Comparison of ENCODE assay signal across 29 cellular contexts in the genomic region with DNA sequence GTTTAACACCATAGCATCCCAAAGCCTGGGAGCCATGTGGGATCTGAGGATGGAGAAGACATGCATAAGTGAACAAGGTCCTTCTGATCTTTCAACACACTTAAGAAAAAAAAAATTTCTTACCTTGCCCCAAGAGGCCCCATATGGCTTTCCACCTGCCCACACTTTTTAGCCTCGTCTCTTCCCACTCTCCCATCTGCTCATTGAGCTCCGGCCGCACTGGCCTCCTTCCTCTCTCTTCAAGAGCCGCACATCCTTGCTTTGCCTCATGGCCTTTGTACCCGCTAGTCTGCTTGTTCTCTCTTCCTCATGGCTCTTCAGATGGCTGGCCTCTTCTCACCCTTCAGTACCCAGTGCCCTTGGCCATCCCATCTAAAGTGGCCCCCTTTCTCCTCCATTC.
"Had no signal": no experiment of that assay in that cellular context is flagged by ENCODE, and none has a peak within 500 bp of the region (broad histone marks: within the 10 kb centered on the region; RNA-seq: fewer than 3 reads in every experiment).

No MANE protein-coding gene starts in this region.

- H3K4me1 ChIP-seq: ascending aorta, body of pancreas, Peyer's patch, SJCRH30 had no signal

- DNase-seq: activated B cell treated with CpG ODN at 0.5 μM for 24 hours; activated CD4-positive, alpha-beta T cell treated with anti-CD3 and anti-CD28 coated beads for 1 hour; activated CD4-positive, alpha-beta T cell treated with anti-CD3 and anti-CD28 coated beads, Interleukin-2, amount 10 ng/mL, durations not matched to agents 24 days and 14 days; activated CD4-positive, alpha-beta T cell treated with anti-CD3 and anti-CD28 coated beads, Interleukin-2, amount 50 U/mL, for 48 hours; activated CD8-positive, alpha-beta memory T cell treated with anti-CD3 and anti-CD28 coated beads, Interleukin-2, amount 10 ng/mL, durations not matched to agents 7 days and 5 days; activated effector memory CD4-positive, alpha-beta T cell treated with anti-CD3 and anti-CD28 coated beads, Interleukin-2, amount 50 U/mL, for 16 hours; activated naive CD4-positive, alpha-beta T cell treated with Interleukin-2 at 50 U/mL for 16 hours; activated naive CD8-positive, alpha-beta T cell treated with anti-CD3 and anti-CD28 coated beads, Interleukin-2, amount 50 U/mL, for 24 hours; activated T-cell treated with anti-CD3 and anti-CD28 coated beads, Interleukin-2, amount 50 U/mL, for 4 hours; amniotic stem cell; body of pancreas; central memory CD4-positive, alpha-beta T cell; KG1; MV-4-11; NCI-H1092 treated with DMSO at 0.1 percent for 48 hours; NCI-H1417 treated with DMSO at 0.1 percent for 48 hours; NCI-H1694 treated with DMSO at 0.1 percent for 48 hours; NCI-H2029 treated with DMSO at 0.1 percent for 48 hours; NCI-H446; NCI-H526; NCI-H774; Peyer's patch; Right ventricle myocardium superior; SJCRH30; SW 1271 had no signal

- ATAC-seq: activated CD8-positive, alpha-beta memory T cell treated with anti-CD3 and anti-CD28 coated beads, Interleukin-2, amount 10 ng/mL, durations not matched to agents 7 days and 5 days; activated naive CD4-positive, alpha-beta T cell treated with anti-CD3 and anti-CD28 coated beads, Interleukin-2, amount 50 U/mL, for 72 hours; activated naive CD8-positive, alpha-beta T cell treated with anti-CD3 and anti-CD28 coated beads, Interleukin-2, amount 50 U/mL, for 24 hours; activated T-cell treated with anti-CD3 and anti-CD28 coated beads, Interleukin-2, amount 50 U/mL, for 4 hours; body of pancreas; SK-N-SH treated with all-trans-retinoic acid at 6 μM for 48 hours had no signal

- H3K36me3 ChIP-seq: ascending aorta, Peyer's patch, SJCRH30 had no signal

- H3K27ac ChIP-seq: ascending aorta, body of pancreas, Peyer's patch, RWPE1, SJCRH30 had no signal

- H3K27me3 ChIP-seq: ascending aorta, body of pancreas, Peyer's patch had no signal

- H3K4me3 ChIP-seq: ascending aorta, body of pancreas, Peyer's patch, SJCRH30 had no signal
